In genomic region chrX:67601771-67602170, GRCh38 we compare ENCODE assay signal across 24 cellular contexts. TPM values are rescaled to one million over a fixed set of nuclear protein-coding genes. Genes with fewer than 3 reads are reported as not detected.
"Had no signal": no experiment of that assay in that cellular context is flagged by ENCODE, and none has a peak within 500 bp of the region (broad histone marks: within the 10 kb centered on the region; RNA-seq: fewer than 3 reads in every experiment).

No MANE protein-coding gene starts in this region.

- H3K27ac Mint-ChIP-seq: activated naive CD8-positive, alpha-beta T cell treated with anti-CD3 and anti-CD28 coated beads for 36 hours; activated T-cell treated with anti-CD3 and anti-CD28 coated beads, Interleukin-2, amount 50 U/mL, for 24 hours; brain; dendritic cell treated with granulocyte-macrophage colony-stimulating factor and Interleukin-4, amounts not matched to agents 40 ng/mL and 50 ng/mL, for 4 days; natural killer cell; progenitor cell of endocrine pancreas; WTC11 had no signal

- H3K36me3 ChIP-seq: gastrocnemius medialis, left lung, sigmoid colon, spleen, vagina had no signal

- H3K4me1 Mint-ChIP-seq: activated naive CD8-positive, alpha-beta T cell treated with anti-CD3 and anti-CD28 coated beads for 36 hours; brain; natural killer cell had no signal

- H3K27ac ChIP-seq: gastrocnemius medialis, left lung, sigmoid colon, spleen, testis, vagina had no signal

- ATAC-seq: gastrocnemius medialis, left lung, natural killer cell, WTC11 had no signal

- H3K9me3 Mint-ChIP-seq: activated naive CD8-positive, alpha-beta T cell treated with anti-CD3 and anti-CD28 coated beads for 36 hours; activated T-cell treated with anti-CD3 and anti-CD28 coated beads, Interleukin-2, amount 50 U/mL, for 24 hours; dendritic cell treated with granulocyte-macrophage colony-stimulating factor and Interleukin-4, amounts not matched to agents 40 ng/mL and 50 ng/mL, for 4 days; natural killer cell; WTC11 had no signal

- H3K27me3 ChIP-seq: gastrocnemius medialis, left lung, sigmoid colon, spleen, testis, vagina had no signal

- DNase-seq: activated naive CD4-positive, alpha-beta T cell treated with Interleukin-2 at 50 U/mL for 16 hours; activated naive CD8-positive, alpha-beta T cell treated with anti-CD3 and anti-CD28 coated beads for 36 hours; activated T-cell treated with anti-CD3 and anti-CD28 coated beads, Interleukin-2, amount 50 U/mL, for 24 hours; amniotic stem cell; effector CD4-positive, alpha-beta T cell; gastrocnemius medialis; hippocampal formation; kidney glomerular epithelial cell; left lung; natural killer cell; retina; sigmoid colon; spleen; stimulated activated CD4-positive, alpha-beta T cell treated with anti-CD3 and anti-CD28 coated beads, Interleukin-4, amount 100 ng/mL, for 1 hour; stimulated activated naive CD4-positive, alpha-beta T cell; T-helper 9 cell; testis; trophoblast cell had no signal

- H3K4me3 Mint-ChIP-seq: activated naive CD8-positive, alpha-beta T cell treated with anti-CD3 and anti-CD28 coated beads for 36 hours; activated T-cell treated with anti-CD3 and anti-CD28 coated beads, Interleukin-2, amount 50 U/mL, for 24 hours; brain; dendritic cell treated with granulocyte-macrophage colony-stimulating factor and Interleukin-4, amounts not matched to agents 40 ng/mL and 50 ng/mL, for 4 days; natural killer cell; WTC11 had no signal

- H3K9me3 ChIP-seq: gastrocnemius medialis, left lung, sigmoid colon, spleen, testis, vagina had no signal

- H3K27me3 Mint-ChIP-seq: activated naive CD8-positive, alpha-beta T cell treated with anti-CD3 and anti-CD28 coated beads for 36 hours; brain; dendritic cell treated with granulocyte-macrophage colony-stimulating factor and Interleukin-4, amounts not matched to agents 40 ng/mL and 50 ng/mL, for 4 days; progenitor cell of endocrine pancreas had no signal

- H3K4me3 ChIP-seq: gastrocnemius medialis, left lung, lung, sigmoid colon, spleen, testis, vagina had no signal

- H3K36me3 Mint-ChIP-seq: activated naive CD8-positive, alpha-beta T cell treated with anti-CD3 and anti-CD28 coated beads for 36 hours; brain; natural killer cell; WTC11 had no signal

- H3K4me1 ChIP-seq: left lung, testis had no signal

RNA-seq across cellular contexts. Expression of gene AR, which starts 58.0 kb away (rescaled TPM):
- total RNA-seq: activated naive CD8-positive, alpha-beta T cell treated with anti-CD3 and anti-CD28 coated beads for 36 hours had no signal
